Comparison of ENCODE assay signal across 18 cellular contexts in genomic region chr7:74248156-74248555, GRCh38. TPM values are rescaled to one million over a fixed set of nuclear protein-coding genes. Genes with fewer than 3 reads are reported as not detected.
DNase-seq lines count a peak whose midpoint lies in the region; ATAC-seq, FAIRE-seq and TF ChIP-seq lines count a peak whose summit lies in the region.
"Had no signal": no experiment of that assay in that cellular context is flagged by ENCODE, and none has a peak within 500 bp of the region (broad histone marks: within the 10 kb centered on the region; RNA-seq: fewer than 3 reads in every experiment).

No MANE protein-coding gene starts in this region.

- peaks cover 20% of the 10 kb centered on the region for H3K36me3 Mint-ChIP-seq in neural crest cell (ENCODE audit: low read depth)
- peaks cover 50% of the 10 kb centered on the region for H3K36me3 Mint-ChIP-seq in T-helper 2 cell treated with Interferon-gamma antibody and Interleukin-4, amounts not matched to agents 5 μg/mL and 100 μg/mL, for 36 hours (ENCODE audit: low read depth)

- POLR2A ChIA-PET in HepG2 (lab: Yijun Ruan, JAX) = no interaction called here

- no peak for DNase-seq in HepG2 (ENCODE audit: low spot score)
- DNase-seq in right lobe of liver = no peak
- no peak for DNase-seq in neural crest cell (ENCODE audit: low read depth, low spot score)
- no peak for DNase-seq in T-helper 2 cell treated with Interferon-gamma antibody and Interleukin-4, amounts not matched to agents 5 μg/mL and 100 μg/mL, for 36 hours (ENCODE audit: low spot score)
- no peak for DNase-seq in SW480 (ENCODE audit: low spot score)
- DNase-seq: 8988T; BE2C; Caco-2; CD4-positive, alpha-beta T cell; GF-D8; HCEC 1CT; HFFc6 had no signal

- peaks cover 8% of the 10 kb centered on the region for H3K4me1 Mint-ChIP-seq in neural crest cell
- H3K4me1 Mint-ChIP-seq in T-helper 2 cell treated with Interferon-gamma antibody and Interleukin-4, amounts not matched to agents 5 μg/mL and 100 μg/mL, for 36 hours (ENCODE audit: low read depth) = peaks cover 16% of the 10 kb centered on the region

- no peak for FAIRE-seq in HepG2 (lab: Jason Lieb, UNC)
- FAIRE-seq: D721Med, H54 had no signal

- H3K4me3 Mint-ChIP-seq in neural crest cell = peak overlapping the region; percentile 27
- no peak overlapping the region for H3K4me3 Mint-ChIP-seq in T-helper 2 cell treated with Interferon-gamma antibody and Interleukin-4, amounts not matched to agents 5 μg/mL and 100 μg/mL, for 36 hours
- H3K4me3 Mint-ChIP-seq: CD4-positive, alpha-beta T cell; GM23338; HFFc6 had no signal

- no peaks in the 10 kb centered on the region for H3F3A ChIP-seq in Loucy (ENCODE audit: low read depth)

- no peak for TF ChIP-seq RAD21 in HepG2 (CRISPR knock-in tag; IDR thresholded peaks at IDR 0.05)

- no peak for ATAC-seq in HepG2
- ATAC-seq in right lobe of liver = no peak
- ATAC-seq in HG03520 (IDR thresholded peaks at IDR 0.05; ENCODE audit: unreplicated experiment) = no peak
- ATAC-seq: GM23338 had no signal

- CTCF ChIA-PET in HepG2 (lab: Yijun Ruan, JAX; ENCODE audit: low intra/inter-chr PET ratio, low total read pairs) = no interaction called here

- H3K27me3 ChIP-seq in HepG2 (ENCODE audit: control insufficient read depth in 1 of 2, insufficient read depth in 2 of 2, low read length in 2 of 2) (no peaks in the 10 kb centered on the region), right lobe of liver (no peaks in the 10 kb centered on the region), Loucy (ENCODE audit: insufficient read depth, low read length, poor library complexity, severe bottlenecking) (no peaks in the 10 kb centered on the region)
- H3K27me3 ChIP-seq: BE2C had no signal

- H3K9ac ChIP-seq in HepG2 (ENCODE audit: insufficient read depth, low read depth, low read length) = no peak overlapping the region
- H3K9ac ChIP-seq in Loucy (ENCODE audit: low read depth, low read length, poor library complexity, severe bottlenecking) = peak overlapping the region; percentile 53

- H3K27ac Mint-ChIP-seq in neural crest cell (ENCODE audit: unreplicated experiment) = no peak overlapping the region
- no peak overlapping the region for H3K27ac Mint-ChIP-seq in T-helper 2 cell treated with Interferon-gamma antibody and Interleukin-4, amounts not matched to agents 5 μg/mL and 100 μg/mL, for 36 hours
- H3K27ac Mint-ChIP-seq: CD4-positive, alpha-beta T cell; HFFc6 had no signal

- no peak for TF ChIP-seq CTCF in HepG2 (CRISPR knock-in tag; IDR thresholded peaks at IDR 0.05)
- TF ChIP-seq CTCF in right lobe of liver (IDR thresholded peaks at IDR 0.05) = no peak
- no peak for TF ChIP-seq CTCF in Loucy (conservative IDR thresholded peaks at IDR 0.05; ENCODE audit: low read length)
- no peak for TF ChIP-seq CTCF in neural crest cell (conservative IDR thresholded peaks at IDR 0.05)

- H3K79me2 ChIP-seq in HepG2 (ENCODE audit: insufficient read depth, low read length) (peaks cover 3% of the 10 kb centered on the region), Loucy (ENCODE audit: insufficient read depth, low read length) (peaks cover 57% of the 10 kb centered on the region)

- peaks cover 3 to 46% of the 10 kb centered on the region in 2 experiments; a peak in 3 of 5 replicates for H3K36me3 ChIP-seq in HepG2 (replicated peaks in 1 of 2; ENCODE audit: control insufficient read depth in 1 of 2, insufficient read depth in 2 of 2, low read length in 2 of 2)
- peaks cover 0 to 17% (median 5%) of the 10 kb centered on the region in 4 donors for H3K36me3 ChIP-seq in right lobe of liver
- peaks cover 49% of the 10 kb centered on the region; the same call in 1 of the 2 replicates for H3K36me3 ChIP-seq in Loucy (ENCODE audit: insufficient read depth, low read length)

- H3K4me2 ChIP-seq in HepG2 (ENCODE audit: low read depth, low read length) (no peak overlapping the region), Loucy (ENCODE audit: low read depth, low read length, poor library complexity, severe bottlenecking) (peak overlapping the region; percentile 51)
- H3K4me2 ChIP-seq: GM23338 had no signal

- H3K9me3 ChIP-seq in HepG2 (ENCODE audit: low read length) = no peaks in the 10 kb centered on the region
- no peaks in the 10 kb centered on the region for H3K9me3 ChIP-seq in right lobe of liver
- no peaks in the 10 kb centered on the region for H3K9me3 ChIP-seq in Loucy (ENCODE audit: insufficient read depth, low read depth, low read length)
- H3K9me3 ChIP-seq: BE2C, Caco-2 had no signal

- H3K27me3 Mint-ChIP-seq in neural crest cell (ENCODE audit: low read depth) = no peaks in the 10 kb centered on the region
- no peaks in the 10 kb centered on the region for H3K27me3 Mint-ChIP-seq in T-helper 2 cell treated with Interferon-gamma antibody and Interleukin-4, amounts not matched to agents 5 μg/mL and 100 μg/mL, for 36 hours (ENCODE audit: low read depth)
- H3K27me3 Mint-ChIP-seq: CD4-positive, alpha-beta T cell had no signal

- BruUV-seq in HepG2 (replicated peaks; lab: Mats Ljungman, UMichigan) = no TSS peak

- no peak overlapping the region for H2AFZ ChIP-seq in HepG2 (ENCODE audit: low read length)
- H2AFZ ChIP-seq in Loucy (ENCODE audit: low read length) = no peak overlapping the region
- H2AFZ ChIP-seq: GM23338 had no signal

- H4K20me1 ChIP-seq in HepG2 (ENCODE audit: insufficient read depth, low read length) (no peaks in the 10 kb centered on the region), Loucy (ENCODE audit: insufficient read depth, low read length, poor library complexity, severe bottlenecking) (peaks cover 27% of the 10 kb centered on the region)

- H3K4me1 ChIP-seq in HepG2 (ENCODE audit: insufficient read depth, low read length) (peaks cover 27% of the 10 kb centered on the region), right lobe of liver (peaks cover 0 to 16% (median 7%) of the 10 kb centered on the region in 4 donors), Loucy (ENCODE audit: insufficient read depth, low read length, poor library complexity, severe bottlenecking) (peaks cover 16% of the 10 kb centered on the region)
- H3K4me1 ChIP-seq: BE2C had no signal

- WGBS in HepG2 (ENCODE audit: low lambda C conversion rate) = 99% methylated on average over 6 of the region's 6 CpGs
- WGBS in right lobe of liver (ENCODE audit: insufficient coverage, low coverage, low lambda C conversion rate, missing lambda C conversion rate) = 98% methylated on average over 4 of the region's 6 CpGs

- no peaks in the 10 kb centered on the region for H3K9me3 Mint-ChIP-seq in neural crest cell
- H3K9me3 Mint-ChIP-seq in T-helper 2 cell treated with Interferon-gamma antibody and Interleukin-4, amounts not matched to agents 5 μg/mL and 100 μg/mL, for 36 hours = no peaks in the 10 kb centered on the region
- H3K9me3 Mint-ChIP-seq: CD4-positive, alpha-beta T cell; GM23338; HFFc6 had no signal

- in situ Hi-C loops in HepG2 (cut with HindIII; ENCODE audit: extremely low pct_ligation_motif_present, low pct_unique_long_range_greater_than_20kb) = no loop called here

- H3K4me3 ChIP-seq in HepG2 (replicated peaks in 1 of 3; ENCODE audit: insufficient read depth in 1 of 3, low read depth in 2 of 3, low read length in 3 of 3) (no peak overlapping the region), right lobe of liver (no peak overlapping the region), Loucy (ENCODE audit: low read length, poor library complexity, severe bottlenecking) (no peak overlapping the region)
- H3K4me3 ChIP-seq: GM23338 had no signal

- TF ChIP-seq POLR2A in HepG2 (IDR thresholded peaks at IDR 0.05; ENCODE audit: insufficient read depth in 1 of 2, low read depth in 2 of 2, low read length in 2 of 2) (no peak), right lobe of liver (IDR thresholded peaks at IDR 0.05) (no peak)

- intact Hi-C loops in HepG2 (cut with micrococcal nuclease; ENCODE audit: unreplicated experiment) (no loop called here), right lobe of liver (cut with DNase I) (no loop called here)

- no peaks in the 10 kb centered on the region for H3K9me2 ChIP-seq in Loucy (replicated peaks; ENCODE audit: low read depth, low read length)

- no peak overlapping the region for H3K27ac ChIP-seq in HepG2 (ENCODE audit: extremely low read length, insufficient read depth, low read length)
- no peak overlapping the region for H3K27ac ChIP-seq in right lobe of liver
- H3K27ac ChIP-seq: C4-2B had no signal

- TF ChIP-seq EP300 in HepG2 (IDR thresholded peaks at IDR 0.05; ENCODE audit: low read depth in 2 of 2, low read length in 2 of 2) = no peak
- TF ChIP-seq EP300 in HepG2 (CRISPR knock-in tag; IDR thresholded peaks at IDR 0.05; ENCODE audit: borderline replicate concordance) = no peak

RNA-seq across cellular contexts. Expression of gene RFC2, which starts 6.0 kb away (rescaled TPM):
- total RNA-seq in HepG2 (2016; rRNA removed; fragmentation: Illumina TruSeq; extraction: Trizol) = 43.5 and 51.2 TPM in 2 replicates
- total RNA-seq in HepG2 (2016; cell fraction: cytosol; rRNA removed; fragmentation: Illumina TruSeq; extraction: Trizol; ENCODE audit: low read depth) = 22.7 TPM in 2 replicates
- 44.7 and 55.0 TPM in 2 replicates for total RNA-seq in HepG2 (2016; cell fraction: insoluble cytoplasmic fraction; rRNA removed; fragmentation: Illumina TruSeq; extraction: Trizol)
- 29.4 and 29.5 TPM in 2 replicates for total RNA-seq in HepG2 (2016; cell fraction: membrane; rRNA removed; fragmentation: Illumina TruSeq; extraction: Trizol)
- 16.1 and 16.4 TPM in 2 replicates for total RNA-seq in HepG2 (2016; cell fraction: nucleus; rRNA removed; fragmentation: Illumina TruSeq; extraction: Trizol)
- 14.2 and 14.6 TPM in 2 replicates for polyA plus RNA-seq in HepG2 (2011; rRNA removed)
- 12.7 and 17.2 TPM in 2 replicates for polyA plus RNA-seq in HepG2 (2011; cell fraction: cytosol; rRNA removed)
- polyA plus RNA-seq in HepG2 (2011; cell fraction: nucleus; rRNA removed) = 4.5 TPM in 2 replicates
- polyA plus RNA-seq in HepG2 (2012) = 8.2 and 15.6 TPM in 2 replicates
- polyA plus RNA-seq in HepG2 (2016; cell fraction: cytosol; fragmentation: Illumina TruSeq; extraction: Trizol; ENCODE audit: low read depth) = 20.5 and 22.0 TPM in 2 replicates
- 64.2 and 73.3 TPM in 2 replicates for polyA plus RNA-seq in HepG2 (2016; cell fraction: insoluble cytoplasmic fraction; fragmentation: Illumina TruSeq; extraction: Trizol; ENCODE audit: low read depth)
- polyA plus RNA-seq in HepG2 (2016; cell fraction: membrane; fragmentation: Illumina TruSeq; extraction: Trizol; ENCODE audit: low read depth) = 28.2 TPM in 2 replicates
- polyA plus RNA-seq in HepG2 (2016; cell fraction: nucleus; fragmentation: Illumina TruSeq; extraction: Trizol; ENCODE audit: insufficient read depth, low read depth) = 27.9 and 32.8 TPM in 2 replicates
- 19.7 and 106 TPM in 2 replicates for polyA minus RNA-seq in HepG2 (2011; rRNA and poly(A)+ RNA removed; ENCODE audit: low replicate concordance)
- polyA minus RNA-seq in HepG2 (2011; cell fraction: cytosol; rRNA and poly(A)+ RNA removed) = 11.3 and 12.6 TPM in 2 replicates
- polyA minus RNA-seq in HepG2 (2011; cell fraction: nucleus; rRNA and poly(A)+ RNA removed) = 9.6 and 11.5 TPM in 2 replicates
- total RNA-seq in right lobe of liver = 10 to 100 TPM in 5 of 6 experiments, 1 to 10 TPM in 1; 8.0 to 21.3 (median 12.2) TPM
- 77.0 and 80.4 TPM in 2 replicates for total RNA-seq in neural crest cell

RNA-seq across cellular contexts. Expression of gene LAT2, which starts 38.4 kb away (rescaled TPM):
- total RNA-seq in HepG2 (2016; rRNA removed; fragmentation: Illumina TruSeq; extraction: Trizol) (0.83 and 1.00 TPM in 2 replicates), right lobe of liver (10 to 100 TPM in 1 of 6 experiments, 1 to 10 TPM in 5; 3.8 to 10.6 (median 6.6) TPM), neural crest cell (0.82 and 1.1 TPM in 2 replicates)
- 0.18 and 0.20 TPM in 2 replicates for total RNA-seq in HepG2 (2016; cell fraction: cytosol; rRNA removed; fragmentation: Illumina TruSeq; extraction: Trizol; ENCODE audit: low read depth)
- 0.93 and 0.97 TPM in 2 replicates for total RNA-seq in HepG2 (2016; cell fraction: insoluble cytoplasmic fraction; rRNA removed; fragmentation: Illumina TruSeq; extraction: Trizol)
- 0.31 and 0.43 TPM in 2 replicates for total RNA-seq in HepG2 (2016; cell fraction: membrane; rRNA removed; fragmentation: Illumina TruSeq; extraction: Trizol)
- 0.44 and 0.78 TPM in 2 replicates for total RNA-seq in HepG2 (2016; cell fraction: nucleus; rRNA removed; fragmentation: Illumina TruSeq; extraction: Trizol)
- 0.75 and 0.95 TPM in 2 replicates for polyA plus RNA-seq in HepG2 (2011; rRNA removed)
- 0.67 and 0.77 TPM in 2 replicates for polyA plus RNA-seq in HepG2 (2011; cell fraction: cytosol; rRNA removed)
- 0.90 and 1.1 TPM in 2 replicates for polyA plus RNA-seq in HepG2 (2011; cell fraction: nucleus; rRNA removed)
- 0.32 and 0.43 TPM in 2 replicates for polyA plus RNA-seq in HepG2 (2012)
- 0.17 and 0.32 TPM in 2 replicates for polyA plus RNA-seq in HepG2 (2016; cell fraction: cytosol; fragmentation: Illumina TruSeq; extraction: Trizol; ENCODE audit: low read depth)
- polyA plus RNA-seq in HepG2 (2016; cell fraction: insoluble cytoplasmic fraction; fragmentation: Illumina TruSeq; extraction: Trizol; ENCODE audit: low read depth) = 0.59 and 1.4 TPM in 2 replicates
- 0.66 and 0.90 TPM in 2 replicates for polyA plus RNA-seq in HepG2 (2016; cell fraction: membrane; fragmentation: Illumina TruSeq; extraction: Trizol; ENCODE audit: low read depth)
- polyA plus RNA-seq in HepG2 (2016; cell fraction: nucleus; fragmentation: Illumina TruSeq; extraction: Trizol; ENCODE audit: insufficient read depth, low read depth) = 0.67 and 2.3 TPM in 2 replicates
- polyA minus RNA-seq in HepG2 (2011; rRNA and poly(A)+ RNA removed; ENCODE audit: low replicate concordance) = 0.62 and 1.2 TPM in 2 replicates
- polyA minus RNA-seq in HepG2 (2011; cell fraction: cytosol; rRNA and poly(A)+ RNA removed) = not detected in 2 replicates
- 0.25 TPM in 1 of 2 replicates, not detected in the other for polyA minus RNA-seq in HepG2 (2011; cell fraction: nucleus; rRNA and poly(A)+ RNA removed)
- total RNA-seq: GM23338 had no signal

RNA-seq across cellular contexts. Expression of gene CLIP2, which starts 41.1 kb away (rescaled TPM):
- total RNA-seq in HepG2 (2016; rRNA removed; fragmentation: Illumina TruSeq; extraction: Trizol) = 13.6 and 17.4 TPM in 2 replicates
- 7.5 and 7.6 TPM in 2 replicates for total RNA-seq in HepG2 (2016; cell fraction: cytosol; rRNA removed; fragmentation: Illumina TruSeq; extraction: Trizol; ENCODE audit: low read depth)
- total RNA-seq in HepG2 (2016; cell fraction: insoluble cytoplasmic fraction; rRNA removed; fragmentation: Illumina TruSeq; extraction: Trizol) = 10.6 and 19.9 TPM in 2 replicates
- 9.6 and 10.3 TPM in 2 replicates for total RNA-seq in HepG2 (2016; cell fraction: membrane; rRNA removed; fragmentation: Illumina TruSeq; extraction: Trizol)
- total RNA-seq in HepG2 (2016; cell fraction: nucleus; rRNA removed; fragmentation: Illumina TruSeq; extraction: Trizol) = 15.2 and 16.4 TPM in 2 replicates
- 6.5 and 9.2 TPM in 2 replicates for polyA plus RNA-seq in HepG2 (2011; rRNA removed)
- 6.5 and 7.4 TPM in 2 replicates for polyA plus RNA-seq in HepG2 (2011; cell fraction: cytosol; rRNA removed)
- 19.0 and 19.1 TPM in 2 replicates for polyA plus RNA-seq in HepG2 (2011; cell fraction: nucleus; rRNA removed)
- polyA plus RNA-seq in HepG2 (2012) = 14.2 and 32.5 TPM in 2 replicates
- 1.6 and 1.8 TPM in 2 replicates for polyA plus RNA-seq in HepG2 (2016; cell fraction: cytosol; fragmentation: Illumina TruSeq; extraction: Trizol; ENCODE audit: low read depth)
- polyA plus RNA-seq in HepG2 (2016; cell fraction: insoluble cytoplasmic fraction; fragmentation: Illumina TruSeq; extraction: Trizol; ENCODE audit: low read depth) = 10.0 and 13.1 TPM in 2 replicates
- 4.5 and 5.2 TPM in 2 replicates for polyA plus RNA-seq in HepG2 (2016; cell fraction: membrane; fragmentation: Illumina TruSeq; extraction: Trizol; ENCODE audit: low read depth)
- 22.6 and 24.8 TPM in 2 replicates for polyA plus RNA-seq in HepG2 (2016; cell fraction: nucleus; fragmentation: Illumina TruSeq; extraction: Trizol; ENCODE audit: insufficient read depth, low read depth)
- polyA minus RNA-seq in HepG2 (2011; rRNA and poly(A)+ RNA removed; ENCODE audit: low replicate concordance) = 2.9 and 19.1 TPM in 2 replicates
- polyA minus RNA-seq in HepG2 (2011; cell fraction: cytosol; rRNA and poly(A)+ RNA removed) = 9.1 and 11.1 TPM in 2 replicates
- 14.3 and 17.3 TPM in 2 replicates for polyA minus RNA-seq in HepG2 (2011; cell fraction: nucleus; rRNA and poly(A)+ RNA removed)
- 1 to 10 TPM; 2.8 to 6.8 (median 4.2) TPM for total RNA-seq in right lobe of liver
- 24.0 and 26.5 TPM in 2 replicates for total RNA-seq in neural crest cell
